In the genomic region with DNA sequence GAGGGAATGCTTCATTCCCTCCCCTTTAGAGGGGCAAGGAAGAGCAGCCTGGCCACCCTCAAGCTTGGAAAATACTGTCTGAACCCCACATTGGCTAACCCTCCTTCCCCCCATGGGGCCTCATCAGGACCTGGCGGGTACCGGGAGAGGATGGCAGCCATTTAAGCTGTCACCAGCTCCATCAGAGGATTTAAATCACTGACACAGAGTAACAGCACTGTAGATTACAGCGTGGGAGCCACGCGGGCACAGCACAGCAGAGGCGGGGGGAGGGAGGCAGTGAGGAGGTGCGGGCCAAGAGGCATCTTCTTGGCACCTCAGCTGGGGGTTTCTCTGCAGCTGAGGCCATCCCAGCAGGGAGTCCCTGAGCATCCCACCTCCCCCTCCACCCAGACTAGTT, we compare ENCODE assay signal across 2 cellular contexts.
TF ChIP-seq lines count a peak whose summit lies in the region.

No MANE protein-coding gene starts in this region.

TF ChIP-seq in SK-N-SH, 30 proteins besides CTCF, POLR2A, EP300 and RAD21:
- no peak for TF ChIP-seq FOSL2 (IDR thresholded peaks at IDR 0.05; ENCODE audit: borderline replicate concordance, low read depth)
- TF ChIP-seq TCF12 (IDR thresholded peaks at IDR 0.05), result no peak
- TF ChIP-seq PBX3 (IDR thresholded peaks at IDR 0.05), result no peak
- TF ChIP-seq MXI1 (IDR thresholded peaks at IDR 0.05; ENCODE audit: low read depth, low read length), result no peak
- no peak for TF ChIP-seq POLR2AphosphoS5 (IDR thresholded peaks at IDR 0.05; ENCODE audit: low read depth, low read length)
- TF ChIP-seq NRF1 (IDR thresholded peaks at IDR 0.05; ENCODE audit: low read depth, low read length), result no peak
- TF ChIP-seq EZH2phosphoT487 (IDR thresholded peaks at IDR 0.05; ENCODE audit: borderline replicate concordance, low read depth), result no peak
- TF ChIP-seq MEF2A (IDR thresholded peaks at IDR 0.05; ENCODE audit: borderline replicate concordance, low read depth), result no peak
- TF ChIP-seq, protein P1, sequence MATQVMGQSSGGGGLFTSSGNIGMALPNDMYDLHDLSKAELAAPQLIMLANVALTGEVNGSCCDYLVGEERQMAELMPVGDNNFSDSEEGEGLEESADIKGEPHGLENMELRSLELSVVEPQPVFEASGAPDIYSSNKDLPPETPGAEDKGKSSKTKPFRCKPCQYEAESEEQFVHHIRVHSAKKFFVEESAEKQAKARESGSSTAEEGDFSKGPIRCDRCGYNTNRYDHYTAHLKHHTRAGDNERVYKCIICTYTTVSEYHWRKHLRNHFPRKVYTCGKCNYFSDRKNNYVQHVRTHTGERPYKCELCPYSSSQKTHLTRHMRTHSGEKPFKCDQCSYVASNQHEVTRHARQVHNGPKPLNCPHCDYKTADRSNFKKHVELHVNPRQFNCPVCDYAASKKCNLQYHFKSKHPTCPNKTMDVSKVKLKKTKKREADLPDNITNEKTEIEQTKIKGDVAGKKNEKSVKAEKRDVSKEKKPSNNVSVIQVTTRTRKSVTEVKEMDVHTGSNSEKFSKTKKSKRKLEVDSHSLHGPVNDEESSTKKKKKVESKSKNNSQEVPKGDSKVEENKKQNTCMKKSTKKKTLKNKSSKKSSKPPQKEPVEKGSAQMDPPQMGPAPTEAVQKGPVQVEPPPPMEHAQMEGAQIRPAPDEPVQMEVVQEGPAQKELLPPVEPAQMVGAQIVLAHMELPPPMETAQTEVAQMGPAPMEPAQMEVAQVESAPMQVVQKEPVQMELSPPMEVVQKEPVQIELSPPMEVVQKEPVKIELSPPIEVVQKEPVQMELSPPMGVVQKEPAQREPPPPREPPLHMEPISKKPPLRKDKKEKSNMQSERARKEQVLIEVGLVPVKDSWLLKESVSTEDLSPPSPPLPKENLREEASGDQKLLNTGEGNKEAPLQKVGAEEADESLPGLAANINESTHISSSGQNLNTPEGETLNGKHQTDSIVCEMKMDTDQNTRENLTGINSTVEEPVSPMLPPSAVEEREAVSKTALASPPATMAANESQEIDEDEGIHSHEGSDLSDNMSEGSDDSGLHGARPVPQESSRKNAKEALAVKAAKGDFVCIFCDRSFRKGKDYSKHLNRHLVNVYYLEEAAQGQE (IDR thresholded peaks at IDR 0.05; ENCODE audit: low read depth, low read length), result no peak
- TF ChIP-seq TEAD4 (IDR thresholded peaks at IDR 0.05; ENCODE audit: borderline replicate concordance, insufficient read depth), result no peak
TF ChIP-seq in SK-N-SH: peak in this region for 0.

TF ChIP-seq in SK-N-SH treated with all-trans-retinoic acid at 6 μM for 48 hours, 23 proteins besides CTCF, POLR2A, EP300 and RAD21:
- TF ChIP-seq TCF4 (CRISPR knock-in tag; IDR thresholded peaks at IDR 0.05; ENCODE audit: borderline replicate concordance) (no peak), ISL1 (CRISPR knock-in tag; IDR thresholded peaks at IDR 0.05) (no peak), ZFP30 (CRISPR knock-in tag; IDR thresholded peaks at IDR 0.05) (no peak), OSR1 (CRISPR knock-in tag; IDR thresholded peaks at IDR 0.05) (no peak), ESRRG (CRISPR knock-in tag; IDR thresholded peaks at IDR 0.05) (no peak)
TF ChIP-seq in SK-N-SH treated with all-trans-retinoic acid at 6 μM for 48 hours: peak in this region for 0.
